8 cellular contexts compared by ENCODE assay signal in the genomic region with DNA sequence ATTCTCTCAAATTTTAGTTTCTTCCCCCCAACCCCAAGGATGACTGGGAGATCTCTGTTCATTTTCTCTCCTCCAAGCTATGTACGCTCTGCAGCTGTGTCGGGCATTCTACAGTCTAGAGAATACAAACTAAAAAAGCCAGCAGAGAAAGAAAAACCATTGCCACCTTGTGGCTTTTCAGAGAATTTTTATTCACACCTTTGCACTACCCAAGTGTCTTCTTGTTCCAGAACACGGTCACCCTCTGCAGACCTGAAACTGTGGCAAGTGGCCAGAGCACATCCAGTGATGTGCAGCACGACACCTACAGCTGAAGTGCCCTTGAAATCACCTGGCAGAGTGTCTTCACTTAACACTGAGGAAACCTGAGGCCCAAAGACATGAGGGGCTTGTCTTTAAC.
DNase-seq lines count a peak whose midpoint lies in the region; ATAC-seq and TF ChIP-seq lines count a peak whose summit lies in the region.

No MANE protein-coding gene starts in this region.

- no peak overlapping the region for H2BK120ac ChIP-seq in neuronal stem cell (ENCODE audit: low read depth, low read length)

- H3K9ac ChIP-seq in neuronal stem cell (ENCODE audit: low read depth, low read length, poor library complexity): no peak overlapping the region

- H3K18ac ChIP-seq in neuronal stem cell (ENCODE audit: low read length): no peak overlapping the region

- H3K36me3 Mint-ChIP-seq in stimulated activated memory B cell treated with anti-CD40 and anti-IgM and Interleukin-4, amounts not matched to agents 10 μg/mL and 1 μg/mL and 100 μg/mL, for 72 hours: peaks cover 27% of the 10 kb centered on the region

- no peak for TF ChIP-seq POLR2A in GM18505 (IDR thresholded peaks at IDR 0.05; ENCODE audit: borderline replicate concordance, extremely low read depth, insufficient read depth, insufficient read length)

- H2AK5ac ChIP-seq in neuronal stem cell (ENCODE audit: low read depth, low read length): no peak overlapping the region

- no peaks in the 10 kb centered on the region for H3K79me1 ChIP-seq in neuronal stem cell (ENCODE audit: low read depth, low read length)

- H2BK15ac ChIP-seq in neuronal stem cell (ENCODE audit: low read length): no peak overlapping the region

- H3K27me3 Mint-ChIP-seq in stimulated activated memory B cell treated with anti-CD40 and anti-IgM and Interleukin-4, amounts not matched to agents 10 μg/mL and 1 μg/mL and 100 μg/mL, for 72 hours: no peaks in the 10 kb centered on the region

- no peak overlapping the region for H2AFZ ChIP-seq in neuronal stem cell (ENCODE audit: low read length)

- H3K27ac Mint-ChIP-seq in stimulated activated memory B cell treated with anti-CD40 and anti-IgM and Interleukin-4, amounts not matched to agents 10 μg/mL and 1 μg/mL and 100 μg/mL, for 72 hours: no peak overlapping the region

- peaks cover 0 to 11% of the 10 kb centered on the region in 2 experiments; a peak in 1 of 3 replicates for H3K36me3 ChIP-seq in HEK293 (ENCODE audit: control insufficient read depth in 2 of 2, insufficient read depth in 1 of 2, low read length in 2 of 2)
- no peaks in the 10 kb centered on the region for H3K36me3 ChIP-seq in neuronal stem cell (replicated peaks in 1 of 2; ENCODE audit: control insufficient read depth in 2 of 2, insufficient read depth in 2 of 2, low read length in 2 of 2)

- peak; percentile 87 for ATAC-seq in SK-N-SH treated with all-trans-retinoic acid at 6 μM for 48 hours
- peak; percentile 59 for ATAC-seq in stimulated activated naive CD8-positive, alpha-beta T cell treated with anti-CD3 and anti-CD28 coated beads, Interleukin-15, Interleukin-2, amounts not matched to agents 100 U/mL and 50 U/mL, for 24 hours
- ATAC-seq in GM18505 (IDR thresholded peaks at IDR 0.05; ENCODE audit: unreplicated experiment): no peak
- no peak for ATAC-seq in stimulated activated memory B cell treated with anti-CD40 and anti-IgM and Interleukin-4, amounts not matched to agents 10 μg/mL and 1 μg/mL and 100 μg/mL, for 72 hours

- no peak overlapping the region for H3K14ac ChIP-seq in neuronal stem cell (ENCODE audit: low read length)

- no peaks in the 10 kb centered on the region for H3K9me3 Mint-ChIP-seq in stimulated activated memory B cell treated with anti-CD40 and anti-IgM and Interleukin-4, amounts not matched to agents 10 μg/mL and 1 μg/mL and 100 μg/mL, for 72 hours

- H3K27me3 ChIP-seq in neuronal stem cell (ENCODE audit: control insufficient read depth in 3 of 3, insufficient read depth in 3 of 3, low read depth in 1 of 3, low read length in 3 of 3): no peaks in the 10 kb centered on the region

- no peak overlapping the region for H2BK5ac ChIP-seq in neuronal stem cell (ENCODE audit: low read length)

- CTCF ChIA-PET in HEK293 (lab: Yijun Ruan, JAX): interaction anchor here (0.6 to 1.6 kb wide), 5 partner anchors 13 to 154 kb away, joined by 3 to 7 read pairs (median 4); no protein-coding TSS in a partner anchor

- H3K4me1 Mint-ChIP-seq in stimulated activated memory B cell treated with anti-CD40 and anti-IgM and Interleukin-4, amounts not matched to agents 10 μg/mL and 1 μg/mL and 100 μg/mL, for 72 hours: peaks cover 11% of the 10 kb centered on the region

- DNase-seq in D341Med (ENCODE audit: low spot score) (peak; percentile 25), foreskin melanocyte (peak; percentile 11), neuronal stem cell (ENCODE audit: low spot score) (no peak)
- DNase-seq in stimulated activated naive CD8-positive, alpha-beta T cell treated with anti-CD3 and anti-CD28 coated beads, Interleukin-15, Interleukin-2, amounts not matched to agents 100 U/mL and 50 U/mL, for 24 hours: no peak

- H3K4me3 ChIP-seq in HEK293 (ENCODE audit: low read depth, low read length): no peak overlapping the region
- no peak overlapping the region for H3K4me3 ChIP-seq in neuronal stem cell (ENCODE audit: low read length in 2 of 2)

- POLR2A ChIA-PET in HEK293 (lab: Yijun Ruan, JAX): no interaction called here

- H3K4me3 Mint-ChIP-seq in stimulated activated memory B cell treated with anti-CD40 and anti-IgM and Interleukin-4, amounts not matched to agents 10 μg/mL and 1 μg/mL and 100 μg/mL, for 72 hours: no peak overlapping the region

- WGBS in neuronal stem cell (ENCODE audit: extremely low coverage in 2 of 2, insufficient read length in 2 of 2, insufficient replicate concordance in 1 of 2), 2 donors: no CpG with 5 or more reads among the region's 4 CpGs

- no peak overlapping the region for H3K27ac ChIP-seq in HEK293 (ENCODE audit: extremely low read depth, low read depth, low read length)
- H3K27ac ChIP-seq in neuronal stem cell (replicated peaks; ENCODE audit: low read length): no peak overlapping the region

- H3K23ac ChIP-seq in neuronal stem cell (ENCODE audit: low read depth, low read length, poor library complexity): no peak overlapping the region

- H3K4me1 ChIP-seq in HEK293 (ENCODE audit: control insufficient read depth, insufficient read depth, low read length) (no peaks in the 10 kb centered on the region), neuronal stem cell (ENCODE audit: control insufficient read depth in 2 of 2, insufficient read depth in 1 of 2, low read depth in 1 of 2, low read length in 2 of 2) (peaks cover 3 to 4% of the 10 kb centered on the region in 2 donors)

- no peak overlapping the region for H2BK12ac ChIP-seq in neuronal stem cell (ENCODE audit: low read length)

- no peak overlapping the region for H4K91ac ChIP-seq in neuronal stem cell (ENCODE audit: low read depth, low read length, poor library complexity)

- TF ChIP-seq CTCF in HEK293 (tag by site-specific recombination; IDR thresholded peaks at IDR 0.05): no peak

- H3K9me3 ChIP-seq in HEK293 (ENCODE audit: control insufficient read depth, insufficient read depth, low read depth, low read length) (no peaks in the 10 kb centered on the region), neuronal stem cell (replicated peaks in 1 of 2; ENCODE audit: control insufficient read depth in 2 of 2, insufficient read depth in 1 of 2, low read depth in 1 of 2, low read length in 2 of 2) (no peaks in the 10 kb centered on the region)

- H4K8ac ChIP-seq in neuronal stem cell (ENCODE audit: low read depth, low read length): no peak overlapping the region

- H3K4me2 ChIP-seq in neuronal stem cell (ENCODE audit: insufficient read depth, low read length, poor library complexity, severe bottlenecking): no peak overlapping the region

- no peak overlapping the region for H3K4ac ChIP-seq in neuronal stem cell (ENCODE audit: low read length)

TF ChIP-seq in HEK293, 187 proteins besides CTCF, POLR2A, EP300 and RAD21:
- TF ChIP-seq ZNF600 (tag by site-specific recombination; IDR thresholded peaks at IDR 0.05) (peak; percentile 35; the same call in 1 of the 2 replicates), ZNF747 (tag by site-specific recombination; IDR thresholded peaks at IDR 0.05) (no peak), ZNF654 (tag by site-specific recombination; IDR thresholded peaks at IDR 0.05; ENCODE audit: low read depth) (peak; percentile 47)

TF ChIP-seq in SK-N-SH treated with all-trans-retinoic acid at 6 μM for 48 hours, 23 proteins besides CTCF, POLR2A, EP300 and RAD21:
- TF ChIP-seq ARNTL (CRISPR knock-in tag; IDR thresholded peaks at IDR 0.05; ENCODE audit: borderline replicate concordance, low read depth) (no peak), BACH2 (CRISPR knock-in tag; IDR thresholded peaks at IDR 0.05; ENCODE audit: borderline replicate concordance) (no peak), ZFP3 (CRISPR knock-in tag; IDR thresholded peaks at IDR 0.05) (no peak), ZC3H10 (CRISPR knock-in tag; IDR thresholded peaks at IDR 0.05) (no peak)
- TF ChIP-seq, protein P1, sequence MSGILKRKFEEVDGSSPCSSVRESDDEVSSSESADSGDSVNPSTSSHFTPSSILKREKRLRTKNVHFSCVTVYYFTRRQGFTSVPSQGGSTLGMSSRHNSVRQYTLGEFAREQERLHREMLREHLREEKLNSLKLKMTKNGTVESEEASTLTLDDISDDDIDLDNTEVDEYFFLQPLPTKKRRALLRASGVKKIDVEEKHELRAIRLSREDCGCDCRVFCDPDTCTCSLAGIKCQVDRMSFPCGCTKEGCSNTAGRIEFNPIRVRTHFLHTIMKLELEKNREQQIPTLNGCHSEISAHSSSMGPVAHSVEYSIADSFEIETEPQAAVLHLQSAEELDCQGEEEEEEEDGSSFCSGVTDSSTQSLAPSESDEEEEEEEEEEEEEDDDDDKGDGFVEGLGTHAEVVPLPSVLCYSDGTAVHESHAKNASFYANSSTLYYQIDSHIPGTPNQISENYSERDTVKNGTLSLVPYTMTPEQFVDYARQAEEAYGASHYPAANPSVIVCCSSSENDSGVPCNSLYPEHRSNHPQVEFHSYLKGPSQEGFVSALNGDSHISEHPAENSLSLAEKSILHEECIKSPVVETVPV (CRISPR knock-in tag; IDR thresholded peaks at IDR 0.05): no peak

Comparison
In these comparisons a context has a peak if more than half of its experiments do, and no peak if none do; other contexts are left out.
1. DNase-seq: peak in D341Med (single experiment) and foreskin melanocyte (single experiment); none in stimulated activated naive CD8-positive, alpha-beta T cell treated with anti-CD3 and anti-CD28 coated beads, Interleukin-15, Interleukin-2, amounts not matched to agents 100 U/mL and 50 U/mL, for 24 hours (single experiment) and neuronal stem cell (single experiment).
2. ATAC-seq: peak in SK-N-SH treated with all-trans-retinoic acid at 6 μM for 48 hours (single experiment) and stimulated activated naive CD8-positive, alpha-beta T cell treated with anti-CD3 and anti-CD28 coated beads, Interleukin-15, Interleukin-2, amounts not matched to agents 100 U/mL and 50 U/mL, for 24 hours (single experiment); none in GM18505 (single experiment) and stimulated activated memory B cell treated with anti-CD40 and anti-IgM and Interleukin-4, amounts not matched to agents 10 μg/mL and 1 μg/mL and 100 μg/mL, for 72 hours (single experiment).